ENCODE assay signal across 11 cellular contexts in genomic region chr3:113242091-113242581, GRCh38. TPM values are rescaled to one million over a fixed set of nuclear protein-coding genes. Genes with fewer than 3 reads are reported as not detected.
DNase-seq lines count a peak whose midpoint lies in the region; ATAC-seq and TF ChIP-seq lines count a peak whose summit lies in the region.
"Had no signal": no experiment of that assay in that cellular context is flagged by ENCODE, and none has a peak within 500 bp of the region (broad histone marks: within the 10 kb centered on the region; RNA-seq: fewer than 3 reads in every experiment).

No MANE protein-coding gene starts in this region.

- no peaks in the 10 kb centered on the region for H3K9me3 ChIP-seq in hepatocyte (ENCODE audit: low read depth)
- H3K9me3 ChIP-seq: MG63 had no signal

- ATAC-seq in SK-N-SH treated with all-trans-retinoic acid at 6 μM for 48 hours, result peak; percentile 80
- no peak for ATAC-seq in HG03039 (IDR thresholded peaks at IDR 0.05; ENCODE audit: unreplicated experiment)
- ATAC-seq: activated CD8-positive, alpha-beta T cell treated with anti-CD3 and anti-CD28 coated beads for 36 hours had no signal

- peak overlapping the region; percentile 40 for H3K4me2 ChIP-seq in hepatocyte

- H3K27me3 ChIP-seq in hepatocyte, result no peaks in the 10 kb centered on the region
- H3K27me3 ChIP-seq: MG63 had no signal

- no peaks in the 10 kb centered on the region for H4K20me1 ChIP-seq in hepatocyte (ENCODE audit: insufficient read depth, poor library complexity, severe bottlenecking)

- H3K79me2 ChIP-seq in hepatocyte, result peaks cover 20% of the 10 kb centered on the region

- no peaks in the 10 kb centered on the region for H3K9me2 ChIP-seq in hepatocyte (replicated peaks; ENCODE audit: insufficient read depth)

- no peak for TF ChIP-seq CTCF in hepatocyte (IDR thresholded peaks at IDR 0.05; ENCODE audit: poor library complexity)

- no peaks in the 10 kb centered on the region for H3K36me3 ChIP-seq in hepatocyte (replicated peaks; ENCODE audit: insufficient read depth, low read depth)
- H3K36me3 ChIP-seq: MG63 had no signal

- H2AFZ ChIP-seq in hepatocyte, result no peak overlapping the region

- no peak overlapping the region for H3K4me3 ChIP-seq in hepatocyte
- H3K4me3 ChIP-seq: coronary artery, MG63 had no signal

- H3K4me1 ChIP-seq in hepatocyte (ENCODE audit: insufficient read depth), result peaks cover 31% of the 10 kb centered on the region

- peak; percentile 59 for DNase-seq in SIG-M5 treated with dmso at 0.1 percent for 504 hours (lab: John Stamatoyannopoulos, UW; ENCODE audit: unreplicated experiment)
- no peak for DNase-seq in SIG-M5 (lab: John Stamatoyannopoulos, UW)
- DNase-seq in hepatocyte (ENCODE audit: low spot score), result no peak
- DNase-seq in stromal cell of bone marrow (ENCODE audit: low read depth), result peak; percentile 58
- DNase-seq in amygdala (lab: John Stamatoyannopoulos, UW), result no peak
- DNase-seq in activated gamma-delta T cell treated with Interleukin-2 at 50 U/mL for 16 hours, result no peak
- DNase-seq: activated CD8-positive, alpha-beta T cell treated with anti-CD3 and anti-CD28 coated beads for 36 hours; MG63 had no signal

- 27% methylated on average over 7 of the region's 7 CpGs for WGBS in hepatocyte (ENCODE audit: low lambda C conversion rate, missing lambda C conversion rate)

- H3K27ac ChIP-seq in hepatocyte, result peak overlapping the region; percentile 44

TF ChIP-seq in SK-N-SH treated with all-trans-retinoic acid at 6 μM for 48 hours, 23 proteins besides CTCF, POLR2A, EP300 and RAD21:
- TF ChIP-seq ZC3H10 (CRISPR knock-in tag; IDR thresholded peaks at IDR 0.05) (no peak), RARB (CRISPR knock-in tag; IDR thresholded peaks at IDR 0.05) (no peak), SNAI2 (CRISPR knock-in tag; IDR thresholded peaks at IDR 0.05) (no peak), ZNF8 (CRISPR knock-in tag; IDR thresholded peaks at IDR 0.05) (no peak), ZNF70 (CRISPR knock-in tag; IDR thresholded peaks at IDR 0.05) (no peak), ARNTL (CRISPR knock-in tag; IDR thresholded peaks at IDR 0.05; ENCODE audit: borderline replicate concordance, low read depth) (no peak), OSR1 (CRISPR knock-in tag; IDR thresholded peaks at IDR 0.05) (no peak), PPARA (CRISPR knock-in tag; IDR thresholded peaks at IDR 0.05; ENCODE audit: borderline replicate concordance) (no peak), ZNF565 (CRISPR knock-in tag; conservative IDR thresholded peaks at IDR 0.05; ENCODE audit: low read depth) (no peak), BACH2 (CRISPR knock-in tag; IDR thresholded peaks at IDR 0.05; ENCODE audit: borderline replicate concordance) (no peak), CSDC2 (CRISPR knock-in tag; IDR thresholded peaks at IDR 0.05) (no peak), ISL1 (CRISPR knock-in tag; IDR thresholded peaks at IDR 0.05) (no peak), TCF4 (CRISPR knock-in tag; IDR thresholded peaks at IDR 0.05; ENCODE audit: borderline replicate concordance) (no peak)
- TF ChIP-seq, protein P1, sequence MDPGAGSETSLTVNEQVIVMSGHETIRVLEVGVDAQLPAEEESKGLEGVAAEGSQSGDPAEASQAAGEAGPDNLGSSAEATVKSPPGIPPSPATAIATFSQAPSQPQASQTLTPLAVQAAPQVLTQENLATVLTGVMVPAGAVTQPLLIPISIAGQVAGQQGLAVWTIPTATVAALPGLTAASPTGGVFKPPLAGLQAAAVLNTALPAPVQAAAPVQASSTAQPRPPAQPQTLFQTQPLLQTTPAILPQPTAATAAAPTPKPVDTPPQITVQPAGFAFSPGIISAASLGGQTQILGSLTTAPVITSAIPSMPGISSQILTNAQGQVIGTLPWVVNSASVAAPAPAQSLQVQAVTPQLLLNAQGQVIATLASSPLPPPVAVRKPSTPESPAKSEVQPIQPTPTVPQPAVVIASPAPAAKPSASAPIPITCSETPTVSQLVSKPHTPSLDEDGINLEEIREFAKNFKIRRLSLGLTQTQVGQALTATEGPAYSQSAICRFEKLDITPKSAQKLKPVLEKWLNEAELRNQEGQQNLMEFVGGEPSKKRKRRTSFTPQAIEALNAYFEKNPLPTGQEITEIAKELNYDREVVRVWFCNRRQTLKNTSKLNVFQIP (CRISPR knock-in tag; IDR thresholded peaks at IDR 0.05; ENCODE audit: borderline replicate concordance, low read depth), result no peak
- TF ChIP-seq, protein P2, sequence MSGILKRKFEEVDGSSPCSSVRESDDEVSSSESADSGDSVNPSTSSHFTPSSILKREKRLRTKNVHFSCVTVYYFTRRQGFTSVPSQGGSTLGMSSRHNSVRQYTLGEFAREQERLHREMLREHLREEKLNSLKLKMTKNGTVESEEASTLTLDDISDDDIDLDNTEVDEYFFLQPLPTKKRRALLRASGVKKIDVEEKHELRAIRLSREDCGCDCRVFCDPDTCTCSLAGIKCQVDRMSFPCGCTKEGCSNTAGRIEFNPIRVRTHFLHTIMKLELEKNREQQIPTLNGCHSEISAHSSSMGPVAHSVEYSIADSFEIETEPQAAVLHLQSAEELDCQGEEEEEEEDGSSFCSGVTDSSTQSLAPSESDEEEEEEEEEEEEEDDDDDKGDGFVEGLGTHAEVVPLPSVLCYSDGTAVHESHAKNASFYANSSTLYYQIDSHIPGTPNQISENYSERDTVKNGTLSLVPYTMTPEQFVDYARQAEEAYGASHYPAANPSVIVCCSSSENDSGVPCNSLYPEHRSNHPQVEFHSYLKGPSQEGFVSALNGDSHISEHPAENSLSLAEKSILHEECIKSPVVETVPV (CRISPR knock-in tag; IDR thresholded peaks at IDR 0.05), result no peak

RNA-seq across cellular contexts. Expression of gene BOC, which starts 30.8 kb away (rescaled TPM):
- total RNA-seq in hepatocyte, result 17.9 and 20.4 TPM in 2 replicates
- 24.0 and 28.2 TPM in 2 replicates for polyA plus RNA-seq in hepatocyte

Comparison
In these comparisons a context has a peak if more than half of its experiments do, and no peak if none do; other contexts are left out.
1. DNase-seq: peak in SIG-M5 treated with dmso at 0.1 percent for 504 hours (single experiment) and stromal cell of bone marrow (single experiment); none in SIG-M5 (single experiment), hepatocyte (single experiment), amygdala (0 of 56) and activated gamma-delta T cell treated with Interleukin-2 at 50 U/mL for 16 hours (single experiment).